ENCODE assay signal across 8 cellular contexts in the genomic region with DNA sequence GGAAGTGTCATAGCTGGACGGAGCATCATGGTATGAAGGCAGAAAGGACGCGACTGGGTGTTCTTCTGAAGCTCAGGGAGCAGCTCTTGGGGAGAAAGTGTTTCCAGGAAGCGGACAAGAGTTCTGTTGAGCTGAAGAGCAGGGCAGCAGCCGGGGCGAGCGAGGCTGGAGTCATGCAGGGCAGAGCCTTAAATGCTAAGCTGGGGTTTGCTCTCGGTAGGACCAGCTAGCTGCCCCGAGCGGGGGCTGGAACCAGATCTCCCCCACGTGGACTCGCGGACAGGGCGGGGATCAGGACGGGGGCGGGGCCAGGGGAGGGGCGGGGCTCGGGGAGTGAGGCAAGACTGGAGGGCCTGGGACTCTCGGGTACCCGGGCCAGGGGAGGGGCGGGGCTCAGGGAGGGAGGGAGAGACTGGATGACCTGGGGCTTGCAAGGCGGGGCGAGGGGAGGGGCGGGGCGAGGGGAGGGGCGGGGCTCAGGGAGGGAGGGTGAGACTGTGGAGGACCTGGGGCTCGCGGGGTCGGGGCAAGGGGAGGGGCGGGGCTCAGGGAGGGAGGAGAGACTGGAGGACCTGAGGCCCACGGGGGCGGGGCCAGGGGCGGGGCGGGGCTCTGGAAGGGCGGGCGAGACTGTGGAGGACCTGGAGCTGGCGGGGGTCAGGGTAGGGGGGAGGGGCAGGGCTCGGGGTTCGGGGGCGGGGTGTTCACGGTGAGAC. TPM values are rescaled to one million over a fixed set of nuclear protein-coding genes. Genes with fewer than 3 reads are reported as not detected.
A peak's percentile ranks its signal among the peaks of the same experiment; 100 is the strongest.
DNase-seq lines count a peak whose midpoint lies in the region; ATAC-seq, FAIRE-seq and TF ChIP-seq lines count a peak whose summit lies in the region.

No MANE protein-coding gene starts in this region.

- H3K9ac ChIP-seq in Karpas-422 (ENCODE audit: low read length) = peak overlapping the region; percentile 90

- no peaks in the 10 kb centered on the region for H3K9me2 ChIP-seq in Karpas-422 (replicated peaks; ENCODE audit: insufficient read depth, low read length)

- no peak for TF ChIP-seq CTCF in D721Med (IDR thresholded peaks at IDR 0.05; ENCODE audit: insufficient read depth, missing control alignments)
- TF ChIP-seq CTCF in nephron progenitor cell (IDR thresholded peaks at IDR 0.05) = no peak

- peak overlapping the region; percentile 96 for H3K4me3 Mint-ChIP-seq in nephron progenitor cell

- H3K4me1 Mint-ChIP-seq in nephron progenitor cell = peaks cover 71% of the 10 kb centered on the region

- FAIRE-seq in D721Med (lab: Jason Lieb, UNC) = no peak

- peak overlapping the region; percentile 86 for H3K4me3 ChIP-seq in Karpas-422 (ENCODE audit: low read length)

- H3K27me3 Mint-ChIP-seq in nephron progenitor cell (ENCODE audit: low read depth, poor library complexity) = peaks cover 17% of the 10 kb centered on the region

- H3K79me2 ChIP-seq in Karpas-422 (ENCODE audit: low read length) = peaks cover 17% of the 10 kb centered on the region

- H3K9me3 Mint-ChIP-seq in nephron progenitor cell = no peaks in the 10 kb centered on the region

- no peaks in the 10 kb centered on the region for H3K36me3 ChIP-seq in Karpas-422 (ENCODE audit: insufficient read depth, low read length)

- peak overlapping the region; percentile 55 for H3K27ac Mint-ChIP-seq in nephron progenitor cell

- DNase-seq in D721Med (ENCODE audit: insufficient read length, low spot score) (peak; percentile 88), Karpas-422 (peak; percentile 97), SHP77 treated with DMSO at 0.1 percent for 48 hours (lab: John Stamatoyannopoulos, UW) (peak; percentile 67), fibroblast of the conjunctiva (ENCODE audit: low read depth) (peak; percentile 92), nephron progenitor cell (peak; percentile 96)
- peak; percentile 95 for DNase-seq in activated effector memory CD4-positive, alpha-beta T cell treated with anti-CD3 and anti-CD28 coated beads, Interleukin-2, amount 50 U/mL, for 16 hours
- DNase-seq in stimulated activated naive CD4-positive, alpha-beta T cell (lab: John Stamatoyannopoulos, UW) = peak; percentile 61 to 96 (median 88)

- H3K36me3 Mint-ChIP-seq in nephron progenitor cell (ENCODE audit: low read depth) = no peaks in the 10 kb centered on the region

- no peaks in the 10 kb centered on the region for H3K9me3 ChIP-seq in Karpas-422 (ENCODE audit: low read length)

- peak overlapping the region; percentile 92 for H3K4me2 ChIP-seq in Karpas-422 (ENCODE audit: low read depth, low read length, poor library complexity, severe bottlenecking)

- H4K20me1 ChIP-seq in Karpas-422 (ENCODE audit: insufficient read depth, low read depth, low read length) = no peaks in the 10 kb centered on the region

- H3K4me1 ChIP-seq in Karpas-422 (ENCODE audit: low read length) = peaks cover 18% of the 10 kb centered on the region

- H3K27ac ChIP-seq in Karpas-422 (ENCODE audit: low read length) = no peak overlapping the region; the same call in 1 of the 2 replicates

- H2AFZ ChIP-seq in Karpas-422 (ENCODE audit: low read length) = peak overlapping the region; percentile 92

- peak; percentile 33 for ATAC-seq in GM21717 (IDR thresholded peaks at IDR 0.05; ENCODE audit: unreplicated experiment)

- no peaks in the 10 kb centered on the region for H3K27me3 ChIP-seq in Karpas-422 (ENCODE audit: low read length)

RNA-seq across cellular contexts. Expression of gene FAH, which starts 0.5 kb away (rescaled TPM):
- total RNA-seq in Karpas-422 (2014; rRNA removed; shearing (Covaris generic); ENCODE audit: low replicate concordance) = 38.8 and 57.0 TPM in 2 replicates
